ENCODE assay signal across 19 cellular contexts in the genomic region with DNA sequence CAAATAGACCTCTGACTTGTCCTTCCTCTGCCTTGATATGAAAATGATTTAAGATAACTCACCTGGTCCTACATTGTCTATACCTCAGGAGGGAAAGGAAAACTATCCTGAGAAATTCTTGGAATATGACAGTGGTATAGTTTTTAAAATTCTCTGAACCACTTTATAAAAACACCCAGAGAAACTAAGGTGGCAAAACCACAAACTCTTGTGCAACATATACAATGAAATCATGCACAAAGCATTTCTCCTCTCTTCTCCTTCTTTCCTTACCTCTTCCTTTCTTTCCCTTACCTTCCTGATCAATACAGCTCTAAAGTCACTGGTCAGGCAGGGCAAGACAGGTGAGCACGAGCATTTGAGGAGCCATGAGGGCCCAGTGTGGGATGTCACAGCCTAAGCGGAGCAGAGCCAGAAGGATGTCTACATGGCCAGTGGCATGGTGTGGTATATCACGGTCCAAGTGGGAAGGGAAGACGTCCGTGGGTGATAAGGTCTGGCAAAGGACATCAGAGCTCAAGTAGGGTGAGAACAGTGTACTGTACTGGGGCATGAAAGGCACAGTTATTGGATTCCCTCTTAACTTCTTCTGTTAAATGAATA.
"Had no signal": no experiment of that assay in that cellular context is flagged by ENCODE, and none has a peak within 500 bp of the region (broad histone marks: within the 10 kb centered on the region; RNA-seq: fewer than 3 reads in every experiment).

No MANE protein-coding gene starts in this region.

- H3K4me1 Mint-ChIP-seq: activated naive CD4-positive, alpha-beta T cell treated with anti-CD3 and anti-CD28 coated beads, Interleukin-2, amount 10 ng/mL, durations not matched to agents 7 days and 5 days had no signal

- ATAC-seq: heart left ventricle; mucosa of descending colon; naive thymus-derived CD4-positive, alpha-beta T cell had no signal

- H3K4me3 ChIP-seq: heart left ventricle, mucosa of descending colon, tibial nerve had no signal

- H3K27me3 Mint-ChIP-seq: activated naive CD4-positive, alpha-beta T cell treated with anti-CD3 and anti-CD28 coated beads, Interleukin-2, amount 10 ng/mL, durations not matched to agents 7 days and 5 days; activated T-cell treated with anti-CD3 and anti-CD28 coated beads, Interleukin-2, amount 50 U/mL, for 24 hours; naive thymus-derived CD4-positive, alpha-beta T cell had no signal

- H3K27me3 ChIP-seq: heart left ventricle, tibial nerve had no signal

- H3K36me3 ChIP-seq: tibial nerve, WERI-Rb-1 had no signal

- FAIRE-seq: islet of Langerhans had no signal

- H3K9me3 ChIP-seq: heart left ventricle, mucosa of descending colon, tibial nerve had no signal

- H3K4me3 Mint-ChIP-seq: activated naive CD4-positive, alpha-beta T cell treated with anti-CD3 and anti-CD28 coated beads, Interleukin-2, amount 10 ng/mL, durations not matched to agents 7 days and 5 days; activated T-cell treated with anti-CD3 and anti-CD28 coated beads, Interleukin-2, amount 50 U/mL, for 24 hours; naive thymus-derived CD4-positive, alpha-beta T cell; T-helper 1 cell treated with Interleukin-12 subunit alpha and Interleukin-12 subunit beta and Interleukin-4 antibody, amounts not matched to agents 30 μg/mL and 1 μg/mL, for 36 hours had no signal

- DNase-seq: activated CD4-positive, alpha-beta T cell treated with anti-CD3 and anti-CD28 coated beads, Interleukin-2, amount 50 U/mL, for 48 hours; activated naive CD4-positive, alpha-beta T cell treated with anti-CD3 and anti-CD28 coated beads, Interleukin-2, amount 10 ng/mL, durations not matched to agents 7 days and 5 days; activated T-cell treated with anti-CD3 and anti-CD28 coated beads, Interleukin-2, amount 50 U/mL, for 24 hours; cortex of kidney; effector CD4-positive, alpha-beta T cell; foreskin melanocyte; heart left ventricle; mammary epithelial cell; mucosa of descending colon; naive thymus-derived CD4-positive, alpha-beta T cell; retina; stimulated activated CD4-positive, alpha-beta T cell treated with anti-CD3 and anti-CD28 coated beads, Interleukin-2, amount 100 ng/mL, for 48 hours; stimulated activated naive CD4-positive, alpha-beta T cell treated with Interleukin-2 at 50 U/mL for 16 hours; substantia nigra; WERI-Rb-1 had no signal

- H3K27ac Mint-ChIP-seq: activated naive CD4-positive, alpha-beta T cell treated with anti-CD3 and anti-CD28 coated beads, Interleukin-2, amount 10 ng/mL, durations not matched to agents 7 days and 5 days; activated T-cell treated with anti-CD3 and anti-CD28 coated beads, Interleukin-2, amount 50 U/mL, for 24 hours; T-helper 1 cell treated with Interleukin-12 subunit alpha and Interleukin-12 subunit beta and Interleukin-4 antibody, amounts not matched to agents 30 μg/mL and 1 μg/mL, for 36 hours had no signal

- H3K27ac ChIP-seq: epithelial cell of prostate, heart left ventricle, tibial nerve, WERI-Rb-1 had no signal

- H3K4me1 ChIP-seq: heart left ventricle, tibial nerve had no signal

- H3K9me3 Mint-ChIP-seq: activated naive CD4-positive, alpha-beta T cell treated with anti-CD3 and anti-CD28 coated beads, Interleukin-2, amount 10 ng/mL, durations not matched to agents 7 days and 5 days; activated T-cell treated with anti-CD3 and anti-CD28 coated beads, Interleukin-2, amount 50 U/mL, for 24 hours; naive thymus-derived CD4-positive, alpha-beta T cell; T-helper 1 cell treated with Interleukin-12 subunit alpha and Interleukin-12 subunit beta and Interleukin-4 antibody, amounts not matched to agents 30 μg/mL and 1 μg/mL, for 36 hours had no signal
